In the genomic region with DNA sequence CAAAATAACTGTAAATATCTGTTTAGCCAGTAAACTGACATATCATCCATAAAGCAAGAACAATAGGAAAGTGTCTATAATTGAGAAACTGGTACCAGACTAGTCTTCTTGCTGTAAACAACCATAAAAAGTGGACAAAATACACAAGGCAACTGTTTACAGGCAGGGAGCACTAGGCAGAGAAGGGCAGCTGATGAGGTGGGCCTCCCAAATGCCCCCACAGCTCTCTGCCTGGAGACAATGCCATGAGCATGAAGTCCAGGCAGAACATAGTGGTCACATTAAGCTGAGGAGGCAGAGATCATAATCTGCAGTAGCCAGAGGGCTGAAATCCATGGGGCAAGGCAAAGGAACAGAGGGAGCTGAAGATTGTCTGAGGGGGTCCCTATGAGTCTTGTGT, we compare ENCODE assay signal across 12 cellular contexts. TPM values are rescaled to one million over a fixed set of nuclear protein-coding genes. Genes with fewer than 3 reads are reported as not detected.
"Had no signal": no experiment of that assay in that cellular context is flagged by ENCODE, and none has a peak within 500 bp of the region (broad histone marks: within the 10 kb centered on the region; RNA-seq: fewer than 3 reads in every experiment).

No MANE protein-coding gene starts in this region.

- DNase-seq: GM23248, GOT3, H7, H9, HCEC 1CT, HFFc6 had no signal

- H3K36me3 ChIP-seq: HAP-1 had no signal

- H3K4me3 ChIP-seq: GM23248, GM23338, HAP-1 had no signal

- H3K27ac ChIP-seq: GM23248 had no signal

- H3K4me3 Mint-ChIP-seq: GM23338, H9, HFFc6 had no signal

- FAIRE-seq: H1, H54 had no signal

- H3K9me3 Mint-ChIP-seq: GM23338, H9, HFFc6 had no signal

- H3K4me1 ChIP-seq: HAP-1 had no signal

- H3K4me1 Mint-ChIP-seq: GM23338, H9 had no signal

- ATAC-seq: GM23338, HCT116 had no signal

- H3K27ac Mint-ChIP-seq: GM23338, H9, HFFc6 had no signal

- H2AFZ ChIP-seq: GM23248, GM23338 had no signal

- H3K9ac ChIP-seq: GM23248 had no signal

- H3K4me2 ChIP-seq: GM23338 had no signal

RNA-seq across cellular contexts. Expression of gene TBX1, which starts 30.7 kb away (rescaled TPM):
- total RNA-seq: H4 had no signal
- polyA plus RNA-seq: H1 had no signal
